ENCODE assay signal across 18 cellular contexts in the genomic region with DNA sequence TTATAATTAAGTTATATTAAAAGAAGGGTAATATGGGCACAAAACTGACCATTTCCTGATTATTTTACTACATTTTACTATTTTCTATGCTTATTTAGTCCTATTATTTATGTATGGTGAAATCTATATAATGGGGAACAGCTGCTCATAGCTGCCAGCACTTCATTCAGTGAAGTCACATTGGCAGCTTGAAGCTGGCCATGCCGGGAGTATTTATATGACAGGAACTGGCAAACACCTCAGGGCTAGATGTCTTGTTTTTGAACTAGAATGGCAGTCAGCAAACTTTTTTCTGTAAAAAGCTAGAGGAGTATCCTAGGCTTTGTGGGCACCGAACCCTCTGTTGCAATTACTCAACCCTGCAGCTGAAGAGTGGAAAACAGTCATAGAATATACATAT.
DNase-seq lines count a peak whose midpoint lies in the region; ATAC-seq and TF ChIP-seq lines count a peak whose summit lies in the region.
"Had no signal": no experiment of that assay in that cellular context is flagged by ENCODE, and none has a peak within 500 bp of the region (broad histone marks: within the 10 kb centered on the region; RNA-seq: fewer than 3 reads in every experiment).

No MANE protein-coding gene starts in this region.

- ATAC-seq in heart left ventricle, result no peak
- no peak for ATAC-seq in GM21515 (IDR thresholded peaks at IDR 0.05; ENCODE audit: unreplicated experiment)
- ATAC-seq in HG03280 (IDR thresholded peaks at IDR 0.05; ENCODE audit: unreplicated experiment), result no peak
- ATAC-seq: A549; CD8-positive, alpha-beta T cell had no signal

- no peak for TF ChIP-seq POLR2A in heart left ventricle (IDR thresholded peaks at IDR 0.05)

- intact Hi-C loops in left ventricle myocardium inferior (cut with micrococcal nuclease), result no loop called here
- intact Hi-C loops in heart left ventricle (cut with DNase I), result loop anchor here in 1 of 10 donors (10.0 kb wide), 1 partner anchor 96 kb away; no protein-coding TSS in a partner anchor

- H3K27me3 ChIP-seq in left ventricle myocardium inferior (ENCODE audit: low read depth) (no peaks in the 10 kb centered on the region), heart left ventricle (no peaks in the 10 kb centered on the region), adipocyte (replicated peaks; ENCODE audit: control insufficient read depth, insufficient read depth, low read length) (no peaks in the 10 kb centered on the region)

- H3K9me3 ChIP-seq in left ventricle myocardium inferior (replicated peaks) (peaks cover 20% of the 10 kb centered on the region), heart left ventricle (peaks cover 0 to 19% (median 6%) of the 10 kb centered on the region in 12 donors), adipocyte (ENCODE audit: control insufficient read depth, low read length) (peaks cover 14% of the 10 kb centered on the region)
- H3K9me3 ChIP-seq: A549, HAP-1 had no signal

- H3K9ac ChIP-seq in adipocyte (ENCODE audit: low read length), result no peak overlapping the region
- H3K9ac ChIP-seq: BLaER1 treated with 17β-estradiol and CSF1 and Interleukin-3, amounts not matched to agents 10 nM and 100 nM; GM23248 had no signal

- peak overlapping the region; percentile 89 for H3K27ac ChIP-seq in left ventricle myocardium inferior (replicated peaks)
- peak overlapping the region in 1 of 12 donors; percentile 3 for H3K27ac ChIP-seq in heart left ventricle
- H3K27ac ChIP-seq: 22Rv1; A549; BLaER1 treated with 17β-estradiol and CSF1 and Interleukin-3, amounts not matched to agents 10 nM and 100 nM; GM23248; HL-60 had no signal

- H3K36me3 ChIP-seq in left ventricle myocardium inferior (peaks cover 10% of the 10 kb centered on the region), heart left ventricle (no peaks in the 10 kb centered on the region), adipocyte (ENCODE audit: control insufficient read depth, insufficient read depth, low read length, severe bottlenecking) (no peaks in the 10 kb centered on the region)
- H3K36me3 ChIP-seq: HAP-1 had no signal

- TF ChIP-seq CTCF in left ventricle myocardium inferior (IDR thresholded peaks at IDR 0.05; ENCODE audit: borderline replicate concordance) (no peak), heart left ventricle (IDR thresholded peaks at IDR 0.05) (no peak)

- WGBS in heart left ventricle, 4 donors, result 74 to 83% (median 78%) methylated on average over 2 of the region's 2 CpGs

- DNase-seq in left ventricle myocardium inferior (no peak), heart left ventricle (no peak), adipocyte (ENCODE audit: low read depth) (peak; percentile 65), fibroblast of peridontal ligament (ENCODE audit: extremely low read depth) (peak; percentile 29), ureter (ENCODE audit: low spot score) (no peak)
- DNase-seq: CD8-positive, alpha-beta T cell; COR-L47; DMS 273 treated with DMSO at 0.1 percent for 48 hours; DMS53; DND-41; GM23248 had no signal

- H3K4me1 ChIP-seq in left ventricle myocardium inferior (peaks cover 53% of the 10 kb centered on the region), heart left ventricle (peaks cover 8 to 49% (median 26%) of the 10 kb centered on the region in 12 donors), adipocyte (ENCODE audit: control insufficient read depth, insufficient read depth, low read length) (peaks cover 9% of the 10 kb centered on the region)
- H3K4me1 ChIP-seq: A549, HAP-1 had no signal

- no peak overlapping the region for H3K4me3 ChIP-seq in left ventricle myocardium inferior
- H3K4me3 ChIP-seq in heart left ventricle, result no peak overlapping the region
- no peak overlapping the region for H3K4me3 ChIP-seq in adipocyte (ENCODE audit: low read length)
- H3K4me3 ChIP-seq: A549, GM23248, HAP-1 had no signal

Comparison
In these comparisons a context has a peak if more than half of its experiments do, and no peak if none do; other contexts are left out.
1. DNase-seq: peak in adipocyte (single experiment) and fibroblast of peridontal ligament (single experiment); none in left ventricle myocardium inferior (single experiment), heart left ventricle (0 of 5) and ureter (single experiment).